Comparison of ENCODE assay signal across 9 cellular contexts in the genomic region with DNA sequence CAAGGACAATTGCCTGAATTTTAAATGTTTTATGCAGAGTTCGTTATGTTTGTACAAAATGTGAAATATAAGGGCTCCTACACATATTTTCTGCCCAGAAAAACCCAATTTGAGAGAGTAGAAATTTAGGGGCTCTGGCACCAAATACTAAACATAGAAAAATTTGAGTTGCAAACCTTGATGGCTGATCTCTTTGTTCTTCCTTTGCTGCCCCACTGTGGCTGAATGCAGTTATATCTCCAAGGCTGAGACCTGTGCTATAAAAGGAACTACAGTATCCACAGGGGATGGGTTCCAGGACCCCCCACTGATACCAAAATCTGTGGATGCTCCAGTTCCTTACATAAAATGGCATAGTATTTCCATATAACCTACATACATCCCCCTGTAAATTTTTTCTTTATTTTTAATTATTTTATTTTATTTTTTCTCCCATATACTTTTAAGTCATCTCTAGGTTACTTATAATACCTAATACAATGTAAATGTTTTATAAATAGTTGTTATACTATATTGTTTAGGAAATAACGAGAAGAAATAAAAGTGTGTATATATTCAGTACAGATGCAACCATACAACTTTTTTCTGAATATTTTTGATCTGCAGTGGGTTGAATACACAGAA. TPM values are rescaled to one million over a fixed set of nuclear protein-coding genes. Genes with fewer than 3 reads are reported as not detected.
DNase-seq lines count a peak whose midpoint lies in the region; ATAC-seq and TF ChIP-seq lines count a peak whose summit lies in the region.
"Had no signal": no experiment of that assay in that cellular context is flagged by ENCODE, and none has a peak within 500 bp of the region (broad histone marks: within the 10 kb centered on the region; RNA-seq: fewer than 3 reads in every experiment).

No MANE protein-coding gene starts in this region.

- no peaks in the 10 kb centered on the region for H3K79me2 ChIP-seq in GM23248 (ENCODE audit: insufficient read depth)

- intact Hi-C loops in left ventricle myocardium inferior (cut with micrococcal nuclease), result loop anchor here (2.0 to 10.0 kb wide), 2 partner anchors 155 to 323 kb away; no protein-coding TSS in a partner anchor
- intact Hi-C loops in gastrocnemius medialis (cut with DNase I; ENCODE audit: low total_unique reads), result loop anchor here (1.0 to 2.0 kb wide), 2 partner anchors 165 to 321 kb away; no protein-coding TSS in a partner anchor

- TF ChIP-seq CTCF in left ventricle myocardium inferior (IDR thresholded peaks at IDR 0.05; ENCODE audit: borderline replicate concordance) (peak; percentile 69), gastrocnemius medialis (IDR thresholded peaks at IDR 0.05 in 4 of 5, conservative IDR thresholded peaks at IDR 0.05 in 1 of 5) (peak in 4 of 5 experiments; percentile 30 to 48 (median 43))

- H3K27ac Mint-ChIP-seq in CD4-positive, CD25-positive, alpha-beta regulatory T cell, result no peak overlapping the region

- H3K4me3 Mint-ChIP-seq in CD4-positive, CD25-positive, alpha-beta regulatory T cell, result no peak overlapping the region

- in situ Hi-C loops in GM23248 (cut with MboI) (loop anchor here (10.0 to 25.0 kb wide), 3 partner anchors 165 to 497 kb away; no protein-coding TSS in a partner anchor), gastrocnemius medialis (cut with MboI; ENCODE audit: low sequenced_read_pairs in 4 of 4) (loop anchor here in 3 of 4 donors (10.0 to 25.0 kb wide), 3 partner anchors 172 to 325 kb away; no protein-coding TSS in a partner anchor)

- peaks cover 44% of the 10 kb centered on the region for H3K27me3 Mint-ChIP-seq in CD4-positive, CD25-positive, alpha-beta regulatory T cell

- H3K9me2 ChIP-seq in GM23248 (ENCODE audit: insufficient read depth), result no peaks in the 10 kb centered on the region

- peak; percentile 27 to 44 (median 42) for DNase-seq in CD4-positive, CD25-positive, alpha-beta regulatory T cell
- DNase-seq in GM23248 (peak; percentile 70), NCI-H82 (lab: John Stamatoyannopoulos, UW) (peak; percentile 62), adipocyte (ENCODE audit: low read depth) (peak; percentile 78), left ventricle myocardium inferior (no peak), gastrocnemius medialis (no peak), NCI-H2029 treated with DMSO at 0.1 percent for 48 hours (lab: John Stamatoyannopoulos, UW) (no peak)

- no peak overlapping the region for H3K4me3 ChIP-seq in CD4-positive, CD25-positive, alpha-beta regulatory T cell (ENCODE audit: low read depth, low read length)
- H3K4me3 ChIP-seq in GM23248 (no peak overlapping the region), adipocyte (ENCODE audit: low read length) (no peak overlapping the region), left ventricle myocardium inferior (no peak overlapping the region), gastrocnemius medialis (no peak overlapping the region)

- no peak overlapping the region for H2AFZ ChIP-seq in GM23248

- no peaks in the 10 kb centered on the region for H3K36me3 ChIP-seq in CD4-positive, CD25-positive, alpha-beta regulatory T cell (ENCODE audit: control insufficient read depth, insufficient read depth, low read length)
- H3K36me3 ChIP-seq in GM23248 (ENCODE audit: low read depth) (no peaks in the 10 kb centered on the region), adipocyte (ENCODE audit: control insufficient read depth, insufficient read depth, low read length, severe bottlenecking) (no peaks in the 10 kb centered on the region), left ventricle myocardium inferior (no peaks in the 10 kb centered on the region), gastrocnemius medialis (no peaks in the 10 kb centered on the region)

- H3K9me3 ChIP-seq in CD4-positive, CD25-positive, alpha-beta regulatory T cell (ENCODE audit: control insufficient read depth in 2 of 2, low read length in 2 of 2), result no peaks in the 10 kb centered on the region
- H3K9me3 ChIP-seq in GM23248 (ENCODE audit: low read depth), result no peaks in the 10 kb centered on the region
- H3K9me3 ChIP-seq in adipocyte (ENCODE audit: control insufficient read depth, low read length), result no peaks in the 10 kb centered on the region
- H3K9me3 ChIP-seq in left ventricle myocardium inferior (replicated peaks), result no peaks in the 10 kb centered on the region
- H3K9me3 ChIP-seq in gastrocnemius medialis, result no peaks in the 10 kb centered on the region

- H3F3A ChIP-seq in GM23248 (ENCODE audit: insufficient read depth), result no peaks in the 10 kb centered on the region

- no peaks in the 10 kb centered on the region for H3K4me1 Mint-ChIP-seq in CD4-positive, CD25-positive, alpha-beta regulatory T cell

- no peak overlapping the region for H3K9ac ChIP-seq in GM23248
- H3K9ac ChIP-seq in adipocyte (ENCODE audit: low read length), result no peak overlapping the region

- H4K20me1 ChIP-seq in GM23248 (ENCODE audit: insufficient read depth), result no peaks in the 10 kb centered on the region

- peaks cover 4% of the 10 kb centered on the region for H3K36me3 Mint-ChIP-seq in CD4-positive, CD25-positive, alpha-beta regulatory T cell

- no peak for TF ChIP-seq POLR2A in gastrocnemius medialis (IDR thresholded peaks at IDR 0.05)

- ATAC-seq in CD4-positive, CD25-positive, alpha-beta regulatory T cell (ENCODE audit: low read depth in 2 of 2), result peak in 1 of 2 donors; percentile 59
- ATAC-seq in gastrocnemius medialis (peak in 1 of 2 donors; percentile 27), GM21737 (IDR thresholded peaks at IDR 0.05; ENCODE audit: unreplicated experiment) (no peak)

- 6 to 10% methylated on average over 2 of the region's 2 CpGs for WGBS in GM23248 (ENCODE audit: low coverage in 1 of 2, low lambda C conversion rate in 2 of 2, missing lambda C conversion rate in 2 of 2), 2 experiments

- no peak overlapping the region for H3K27ac ChIP-seq in CD4-positive, CD25-positive, alpha-beta regulatory T cell (ENCODE audit: insufficient read depth, low read length, poor library complexity, severe bottlenecking)
- no peak overlapping the region for H3K27ac ChIP-seq in GM23248
- no peak overlapping the region for H3K27ac ChIP-seq in left ventricle myocardium inferior (replicated peaks)
- no peak overlapping the region for H3K27ac ChIP-seq in gastrocnemius medialis

- H3K4me2 ChIP-seq in GM23248 (ENCODE audit: unreplicated experiment), result no peak overlapping the region

- no peaks in the 10 kb centered on the region for H3K4me1 ChIP-seq in CD4-positive, CD25-positive, alpha-beta regulatory T cell (ENCODE audit: control insufficient read depth, insufficient read depth, low read length, poor library complexity, severe bottlenecking)
- H3K4me1 ChIP-seq in GM23248 (ENCODE audit: insufficient read depth), result no peaks in the 10 kb centered on the region
- H3K4me1 ChIP-seq in adipocyte (ENCODE audit: control insufficient read depth, insufficient read depth, low read length), result peaks cover 18% of the 10 kb centered on the region
- H3K4me1 ChIP-seq in left ventricle myocardium inferior, result no peaks in the 10 kb centered on the region
- peaks cover 5 to 14% of the 10 kb centered on the region in 2 donors for H3K4me1 ChIP-seq in gastrocnemius medialis

- H3K9me3 Mint-ChIP-seq in CD4-positive, CD25-positive, alpha-beta regulatory T cell, result no peaks in the 10 kb centered on the region

- H3K27me3 ChIP-seq in CD4-positive, CD25-positive, alpha-beta regulatory T cell (ENCODE audit: control insufficient read depth, insufficient read depth, low read length), result peaks cover 14% of the 10 kb centered on the region
- 0 out of 2 replicates have a peak, but pooled peaks cover 3% of the 10 kb centered on the region for H3K27me3 ChIP-seq in GM23248 (replicated peaks; ENCODE audit: insufficient read depth)
- H3K27me3 ChIP-seq in adipocyte (replicated peaks; ENCODE audit: control insufficient read depth, insufficient read depth, low read length), result no peaks in the 10 kb centered on the region
- no peaks in the 10 kb centered on the region for H3K27me3 ChIP-seq in left ventricle myocardium inferior (ENCODE audit: low read depth)
- H3K27me3 ChIP-seq in gastrocnemius medialis, result no peaks in the 10 kb centered on the region

RNA-seq across cellular contexts. Expression of a gene that starts 22.5 kb away (rescaled TPM):
- total RNA-seq in CD4-positive, CD25-positive, alpha-beta regulatory T cell, result not detected
- not detected for polyA plus RNA-seq in CD4-positive, CD25-positive, alpha-beta regulatory T cell
- not detected in 2 replicates for total RNA-seq in GM23248 (2014; rRNA removed; shearing (Covaris generic))
- 0.14 and 0.29 TPM in 2 replicates for polyA plus RNA-seq in GM23248 (2016; fragmentation: Nextera tagmentation; extraction: Ambion mirVana)
- not detected for total RNA-seq in left ventricle myocardium inferior
- total RNA-seq in gastrocnemius medialis, result not detected

RNA-seq across cellular contexts. Expression of a gene that starts 45.0 kb away (rescaled TPM):
- total RNA-seq in CD4-positive, CD25-positive, alpha-beta regulatory T cell, result 39.9 TPM
- 100 to 1,000 TPM; 176 to 199 (median 184) TPM for polyA plus RNA-seq in CD4-positive, CD25-positive, alpha-beta regulatory T cell
- total RNA-seq in GM23248 (2014; rRNA removed; shearing (Covaris generic)), result 143 and 236 TPM in 2 replicates
- 375 and 387 TPM in 2 replicates for polyA plus RNA-seq in GM23248 (2016; fragmentation: Nextera tagmentation; extraction: Ambion mirVana)
- total RNA-seq in left ventricle myocardium inferior (189 TPM), gastrocnemius medialis (100 to 1,000 TPM in 2 of 4 donors, 10 to 100 TPM in 2; 39.6 to 284 (median 74.2) TPM)

RNA-seq across cellular contexts. Expression of a gene that starts 59.3 kb away (rescaled TPM):
- 1.7 TPM for total RNA-seq in CD4-positive, CD25-positive, alpha-beta regulatory T cell
- polyA plus RNA-seq in CD4-positive, CD25-positive, alpha-beta regulatory T cell, result 1 to 10 TPM in 2 of 4 donors, under 1 TPM in 2; 0.35 to 3.6 (median 1.1) TPM
- 1.1 and 8.7 TPM in 2 replicates for total RNA-seq in GM23248 (2014; rRNA removed; shearing (Covaris generic))
- polyA plus RNA-seq in GM23248 (2016; fragmentation: Nextera tagmentation; extraction: Ambion mirVana), result 2.2 TPM in 2 replicates
- 0.80 TPM for total RNA-seq in left ventricle myocardium inferior
- total RNA-seq in gastrocnemius medialis, result 1 to 10 TPM in 2 of 4 donors, under 1 TPM in 1, not detected in 1; 0.71 to 2.3 (median 1.4) TPM
- total RNA-seq: skeletal muscle tissue had no signal

Comparison
In these comparisons a context has a peak if more than half of its experiments do, and no peak if none do; other contexts are left out.
1. DNase-seq: peak in CD4-positive, CD25-positive, alpha-beta regulatory T cell (3 of 3), GM23248 (single experiment), NCI-H82 (single experiment) and adipocyte (single experiment); none in left ventricle myocardium inferior (single experiment), gastrocnemius medialis (0 of 2) and NCI-H2029 treated with DMSO at 0.1 percent for 48 hours (single experiment).